21 cellular contexts compared by ENCODE assay signal in genomic region chr7:15016726-15017125, GRCh38.
DNase-seq lines count a peak whose midpoint lies in the region; ATAC-seq, FAIRE-seq and TF ChIP-seq lines count a peak whose summit lies in the region.
"Had no signal": no experiment of that assay in that cellular context is flagged by ENCODE, and none has a peak within 500 bp of the region (broad histone marks: within the 10 kb centered on the region; RNA-seq: fewer than 3 reads in every experiment).

No MANE protein-coding gene starts in this region.

- no peak overlapping the region for H3K9ac ChIP-seq in mammary epithelial cell (ENCODE audit: insufficient read depth, low read length)
- no peak overlapping the region for H3K9ac ChIP-seq in keratinocyte (ENCODE audit: control insufficient read depth, extremely low read depth, insufficient read depth, low read length)
- H3K9ac ChIP-seq: BLaER1 treated with 17β-estradiol and CSF1 and Interleukin-3, amounts not matched to agents 10 nM and 100 nM; neural progenitor cell had no signal

- no peak overlapping the region for H2AFZ ChIP-seq in mammary epithelial cell (ENCODE audit: low read depth, low read length)
- no peak overlapping the region for H2AFZ ChIP-seq in keratinocyte (ENCODE audit: control insufficient read depth, low read length)
- H2AFZ ChIP-seq: neural progenitor cell had no signal

- H3K4me1 Mint-ChIP-seq in MCF 10A (ENCODE audit: insufficient read depth, unreplicated experiment): no peaks in the 10 kb centered on the region
- H3K4me1 Mint-ChIP-seq in activated CD8-positive, alpha-beta T cell treated with anti-CD3 and anti-CD28 coated beads for 36 hours (ENCODE audit: low read depth): no peaks in the 10 kb centered on the region
- H3K4me1 Mint-ChIP-seq: activated naive CD8-positive, alpha-beta T cell treated with anti-CD3 and anti-CD28 coated beads, Interleukin-2, amount 10 ng/mL, durations not matched to agents 7 days and 5 days had no signal

- H3K79me2 ChIP-seq in mammary epithelial cell (ENCODE audit: insufficient read depth, low read length) (no peaks in the 10 kb centered on the region), keratinocyte (ENCODE audit: control insufficient read depth, insufficient read depth, low read length) (no peaks in the 10 kb centered on the region)

- H3K36me3 ChIP-seq in breast epithelium (no peaks in the 10 kb centered on the region), mammary epithelial cell (ENCODE audit: insufficient read depth, low read length) (no peaks in the 10 kb centered on the region), keratinocyte (ENCODE audit: control insufficient read depth in 2 of 2, extremely low read depth in 1 of 2, insufficient read depth in 2 of 2, low read length in 2 of 2) (no peaks in the 10 kb centered on the region)
- H3K36me3 ChIP-seq: BLaER1 treated with 17β-estradiol and CSF1 and Interleukin-3, amounts not matched to agents 10 nM and 100 nM; brain microvascular endothelial cell; HAP-1; heart left ventricle; neural progenitor cell; transverse colon had no signal

- H3K27me3 Mint-ChIP-seq in MCF 10A (ENCODE audit: insufficient read depth, unreplicated experiment): peaks cover 48% of the 10 kb centered on the region
- H3K27me3 Mint-ChIP-seq in activated CD8-positive, alpha-beta T cell treated with anti-CD3 and anti-CD28 coated beads for 36 hours: no peaks in the 10 kb centered on the region
- H3K27me3 Mint-ChIP-seq: activated naive CD8-positive, alpha-beta T cell treated with anti-CD3 and anti-CD28 coated beads, Interleukin-2, amount 10 ng/mL, durations not matched to agents 7 days and 5 days had no signal

- no peaks in the 10 kb centered on the region for H3K9me1 ChIP-seq in keratinocyte (ENCODE audit: control insufficient read depth, extremely low read depth, insufficient read depth, low read length)

- no peak overlapping the region for H3K4me3 Mint-ChIP-seq in MCF 10A (ENCODE audit: unreplicated experiment)
- H3K4me3 Mint-ChIP-seq in activated CD8-positive, alpha-beta T cell treated with anti-CD3 and anti-CD28 coated beads for 36 hours: no peak overlapping the region
- H3K4me3 Mint-ChIP-seq: activated CD8-positive, alpha-beta T cell treated with anti-CD3 and anti-CD28 coated beads, Interleukin-2, amount 10 ng/mL, durations not matched to agents 7 days and 5 days; activated naive CD8-positive, alpha-beta T cell treated with anti-CD3 and anti-CD28 coated beads, Interleukin-2, amount 10 ng/mL, durations not matched to agents 7 days and 5 days; activated T-helper 1 cell treated with anti-CD3 and anti-CD28 coated beads, Interleukin-12 subunit alpha, Interleukin-12 subunit beta, Interleukin-2, Interleukin-4 antibody, amounts not matched to agents 30 ng/mL and 10 ng/mL and 1 ng/mL, durations not matched to agents 14 hours and 24 hours and 36 hours; neural progenitor cell had no signal

- POLR2A ChIA-PET in MCF 10A (lab: Yijun Ruan, JAX): interaction anchor here (1.1 to 1.9 kb wide), 3 partner anchors 21 to 298 kb away, joined by 3 to 6 read pairs (median 3); no protein-coding TSS in a partner anchor
- POLR2A ChIA-PET in activated CD8-positive, alpha-beta T cell treated with anti-CD3 and anti-CD28 coated beads for 36 hours (lab: Charles Lee): no interaction called here

- FAIRE-seq in keratinocyte (lab: Jason Lieb, UNC): no peak
- FAIRE-seq: A549 had no signal

- TF ChIP-seq CTCF in MCF 10A (IDR thresholded peaks at IDR 0.05; ENCODE audit: unreplicated experiment) (no peak), breast epithelium (IDR thresholded peaks at IDR 0.05) (no peak), mammary epithelial cell (conservative IDR thresholded peaks at IDR 0.05 in 1 of 2, IDR thresholded peaks at IDR 0.05 in 1 of 2; ENCODE audit: extremely low read depth in 1 of 2, insufficient read depth in 1 of 2, low read depth in 1 of 2, low read length in 2 of 2) (no peak), keratinocyte (optimal IDR thresholded peaks at IDR 0.05 in 1 of 3, IDR thresholded peaks at IDR 0.05 in 1 of 3, conservative IDR thresholded peaks at IDR 0.05 in 1 of 3; ENCODE audit: extremely low read depth in 1 of 3, insufficient read depth in 2 of 3, low read length in 3 of 3) (no peak), GM20000 (IDR thresholded peaks at IDR 0.05; ENCODE audit: extremely low read depth, missing control alignments) (no peak)
- no peak for TF ChIP-seq CTCF in activated CD8-positive, alpha-beta T cell treated with anti-CD3 and anti-CD28 coated beads for 36 hours (IDR thresholded peaks at IDR 0.05)

- H3K9me3 ChIP-seq in breast epithelium (no peaks in the 10 kb centered on the region), mammary epithelial cell (replicated peaks; ENCODE audit: insufficient read depth, low read length) (no peaks in the 10 kb centered on the region), keratinocyte (ENCODE audit: control insufficient read depth, low read depth, low read length) (no peaks in the 10 kb centered on the region)
- H3K9me3 ChIP-seq: A549; BLaER1 treated with 17β-estradiol and CSF1 and Interleukin-3, amounts not matched to agents 10 nM and 100 nM; HAP-1; heart left ventricle; transverse colon had no signal

- ATAC-seq in activated CD8-positive, alpha-beta T cell treated with anti-CD3 and anti-CD28 coated beads for 36 hours: no peak
- ATAC-seq in HG02571 (IDR thresholded peaks at IDR 0.05; ENCODE audit: unreplicated experiment): no peak
- no peak for ATAC-seq in GM18505 (IDR thresholded peaks at IDR 0.05; ENCODE audit: unreplicated experiment)

- H3K4me1 ChIP-seq in breast epithelium (no peaks in the 10 kb centered on the region), mammary epithelial cell (ENCODE audit: insufficient read depth, low read length) (peaks cover 20% of the 10 kb centered on the region), keratinocyte (ENCODE audit: control insufficient read depth, extremely low read depth, insufficient read depth, low read length) (peaks cover 16% of the 10 kb centered on the region)
- H3K4me1 ChIP-seq: A549; BLaER1 treated with 17β-estradiol and CSF1 and Interleukin-3, amounts not matched to agents 10 nM and 100 nM; HAP-1; neural progenitor cell had no signal

- CTCF ChIA-PET in MCF 10A (lab: Yijun Ruan, JAX) (interaction anchor here (0.5 to 2.3 kb wide), 36 partner anchors 9 to 1738 kb away, joined by 3 to 15 read pairs (median 4); no protein-coding TSS in a partner anchor), mammary epithelial cell (lab: Charles Lee; ENCODE audit: low non-redundant PET) (interaction anchor here (0.7 kb wide), 1 partner anchor 299 kb away, joined by 25 read pairs; no protein-coding TSS in a partner anchor)
- CTCF ChIA-PET in activated CD8-positive, alpha-beta T cell treated with anti-CD3 and anti-CD28 coated beads for 36 hours (lab: Charles Lee): interaction anchor here (0.7 to 2.3 kb wide), 4 partner anchors 8 to 318 kb away, joined by 3 to 17 read pairs (median 8); no protein-coding TSS in a partner anchor

- H3K4me3 ChIP-seq in breast epithelium (no peak overlapping the region), mammary epithelial cell (replicated peaks in 1 of 3; ENCODE audit: insufficient read depth in 1 of 3, low read depth in 2 of 3, low read length in 3 of 3) (no peak overlapping the region), keratinocyte (ENCODE audit: control insufficient read depth in 2 of 3, extremely low read depth in 1 of 3, insufficient read depth in 2 of 3, low read depth in 1 of 3, low read length in 3 of 3) (no peak overlapping the region)
- H3K4me3 ChIP-seq: A549; BLaER1 treated with 17β-estradiol and CSF1 and Interleukin-3, amounts not matched to agents 10 nM and 100 nM; HAP-1 had no signal

- H3K9me3 Mint-ChIP-seq in MCF 10A (ENCODE audit: unreplicated experiment): no peaks in the 10 kb centered on the region
- H3K9me3 Mint-ChIP-seq in activated CD8-positive, alpha-beta T cell treated with anti-CD3 and anti-CD28 coated beads for 36 hours: no peaks in the 10 kb centered on the region
- H3K9me3 Mint-ChIP-seq: activated naive CD8-positive, alpha-beta T cell treated with anti-CD3 and anti-CD28 coated beads, Interleukin-2, amount 10 ng/mL, durations not matched to agents 7 days and 5 days; activated T-helper 1 cell treated with anti-CD3 and anti-CD28 coated beads, Interleukin-12 subunit alpha, Interleukin-12 subunit beta, Interleukin-2, Interleukin-4 antibody, amounts not matched to agents 30 ng/mL and 10 ng/mL and 1 ng/mL, durations not matched to agents 14 hours and 24 hours and 36 hours; neural progenitor cell had no signal

- no TSS peak for BruUV-seq in MCF 10A (replicated peaks; lab: Mats Ljungman, UMichigan)
- no TSS peak for BruUV-seq in mammary epithelial cell (replicated peaks; lab: Mats Ljungman, UMichigan)

- intact Hi-C loops in MCF 10A (cut with micrococcal nuclease): loop anchor here (1.0 to 10.0 kb wide), 3 partner anchors 299 to 1732 kb away; no protein-coding TSS in a partner anchor
- intact Hi-C loops in breast epithelium (cut with DNase I; ENCODE audit: low total_unique reads): loop anchor here (2.0 kb wide), 1 partner anchor 42 kb away; no protein-coding TSS in a partner anchor
- intact Hi-C loops in mammary epithelial cell (cut with micrococcal nuclease): loop anchor here (1.0 to 10.0 kb wide), 2 partner anchors 299 to 1058 kb away; no protein-coding TSS in a partner anchor
- intact Hi-C loops in activated CD8-positive, alpha-beta T cell treated with anti-CD3 and anti-CD28 coated beads for 36 hours (cut with micrococcal nuclease): loop anchor here (5.0 kb wide), 1 partner anchor 299 kb away; no protein-coding TSS in a partner anchor

- no peaks in the 10 kb centered on the region for H3K36me3 Mint-ChIP-seq in MCF 10A (ENCODE audit: insufficient read depth, unreplicated experiment)
- no peaks in the 10 kb centered on the region for H3K36me3 Mint-ChIP-seq in activated CD8-positive, alpha-beta T cell treated with anti-CD3 and anti-CD28 coated beads for 36 hours (ENCODE audit: low read depth)
- H3K36me3 Mint-ChIP-seq: activated naive CD8-positive, alpha-beta T cell treated with anti-CD3 and anti-CD28 coated beads, Interleukin-2, amount 10 ng/mL, durations not matched to agents 7 days and 5 days; neural progenitor cell had no signal

- H4K20me1 ChIP-seq in mammary epithelial cell (ENCODE audit: insufficient read depth, low read length) (no peaks in the 10 kb centered on the region), keratinocyte (ENCODE audit: control insufficient read depth, extremely low read depth, insufficient read depth, low read length) (no peaks in the 10 kb centered on the region)
- H4K20me1 ChIP-seq: BLaER1 treated with 17β-estradiol and CSF1 and Interleukin-3, amounts not matched to agents 10 nM and 100 nM had no signal

- H3K27ac Mint-ChIP-seq in MCF 10A (ENCODE audit: low read depth, unreplicated experiment): no peak overlapping the region
- H3K27ac Mint-ChIP-seq in activated CD8-positive, alpha-beta T cell treated with anti-CD3 and anti-CD28 coated beads for 36 hours: no peak overlapping the region
- H3K27ac Mint-ChIP-seq: activated CD8-positive, alpha-beta T cell treated with anti-CD3 and anti-CD28 coated beads, Interleukin-2, amount 10 ng/mL, durations not matched to agents 7 days and 5 days; activated naive CD8-positive, alpha-beta T cell treated with anti-CD3 and anti-CD28 coated beads, Interleukin-2, amount 10 ng/mL, durations not matched to agents 7 days and 5 days; activated T-helper 1 cell treated with anti-CD3 and anti-CD28 coated beads, Interleukin-12 subunit alpha, Interleukin-12 subunit beta, Interleukin-2, Interleukin-4 antibody, amounts not matched to agents 30 ng/mL and 10 ng/mL and 1 ng/mL, durations not matched to agents 14 hours and 24 hours and 36 hours; neural progenitor cell had no signal

- DNase-seq in MCF 10A (ENCODE audit: unreplicated experiment): peak; percentile 13
- no peak for DNase-seq in breast epithelium (ENCODE audit: low spot score in 2 of 2)
- DNase-seq in mammary epithelial cell: peak; percentile 78
- peak; percentile 61 for DNase-seq in keratinocyte (ENCODE audit: low read depth, low spot score)
- no peak for DNase-seq in activated CD8-positive, alpha-beta T cell treated with anti-CD3 and anti-CD28 coated beads for 36 hours
- DNase-seq in GM20000 (ENCODE audit: low spot score): no peak
- DNase-seq: activated CD8-positive, alpha-beta T cell treated with anti-CD3 and anti-CD28 coated beads, Interleukin-2, amount 10 ng/mL, durations not matched to agents 7 days and 5 days; activated naive CD8-positive, alpha-beta T cell treated with anti-CD3 and anti-CD28 coated beads, Interleukin-2, amount 10 ng/mL, durations not matched to agents 7 days and 5 days; kidney; stimulated activated CD4-positive, alpha-beta T cell treated with anti-CD3 and anti-CD28 coated beads, Interleukin-15, amount 100 ng/mL, for 24 hours; stimulated activated naive CD4-positive, alpha-beta T cell treated with Interleukin-2 at 50 U/mL for 16 hours; transverse colon had no signal

- H3K27me3 ChIP-seq in breast epithelium: no peaks in the 10 kb centered on the region
- no peaks in the 10 kb centered on the region for H3K27me3 ChIP-seq in mammary epithelial cell (ENCODE audit: insufficient read depth, low read length)
- H3K27me3 ChIP-seq in keratinocyte (ENCODE audit: control insufficient read depth, extremely low read depth, insufficient read depth, low read length): no peaks in the 10 kb centered on the region
- H3K27me3 ChIP-seq: BLaER1 treated with 17β-estradiol and CSF1 and Interleukin-3, amounts not matched to agents 10 nM and 100 nM; brain microvascular endothelial cell; heart left ventricle; neural progenitor cell; transverse colon had no signal

- no peak for TF ChIP-seq POLR2A in breast epithelium (IDR thresholded peaks at IDR 0.05)
- no peak for TF ChIP-seq POLR2A in GM18505 (IDR thresholded peaks at IDR 0.05; ENCODE audit: borderline replicate concordance, extremely low read depth, insufficient read depth, insufficient read length)

- H3K27ac ChIP-seq in breast epithelium (no peak overlapping the region), mammary epithelial cell (ENCODE audit: insufficient read depth, low read depth, low read length) (no peak overlapping the region), keratinocyte (ENCODE audit: control insufficient read depth, insufficient read depth, low read length) (no peak overlapping the region)
- H3K27ac ChIP-seq: A549; BLaER1 treated with 17β-estradiol and CSF1 and Interleukin-3, amounts not matched to agents 10 nM and 100 nM; brain microvascular endothelial cell; neural progenitor cell had no signal

- dilution Hi-C loops in mammary epithelial cell (cut with HindIII; ENCODE audit: low sequenced_read_pairs) (no loop called here), keratinocyte (cut with MboI; ENCODE audit: extremely low pct_ligation_motif_present, low sequenced_read_pairs) (no loop called here)

- peak overlapping the region; percentile 79 for H3K4me2 ChIP-seq in mammary epithelial cell (ENCODE audit: insufficient read depth, low read depth, low read length)
- peak overlapping the region; percentile 91 for H3K4me2 ChIP-seq in keratinocyte (ENCODE audit: control insufficient read depth, extremely low read depth, insufficient read depth, low read depth, low read length)
- H3K4me2 ChIP-seq: BLaER1 treated with 17β-estradiol and CSF1 and Interleukin-3, amounts not matched to agents 10 nM and 100 nM had no signal

- WGBS in mammary epithelial cell (ENCODE audit: low coverage, missing lambda C conversion rate): 0% methylated on average over 2 of the region's 2 CpGs

- in situ Hi-C loops in mammary epithelial cell (cut with MboI; ENCODE audit: low sequenced_read_pairs in 2 of 2): loop anchor here (10.0 to 25.0 kb wide), 2 partner anchors 302 to 304 kb away; no protein-coding TSS in a partner anchor

Comparison
In these comparisons a context has a peak if more than half of its experiments do, and no peak if none do; other contexts are left out.
1. DNase-seq: peak in MCF 10A (single experiment), mammary epithelial cell (single experiment) and keratinocyte (single experiment); none in breast epithelium (0 of 2), activated CD8-positive, alpha-beta T cell treated with anti-CD3 and anti-CD28 coated beads for 36 hours (single experiment) and GM20000 (single experiment).